ENCODE assay signal across 8 cellular contexts in genomic region chr16:15154005-15154404, GRCh38. TPM values are rescaled to one million over a fixed set of nuclear protein-coding genes. Genes with fewer than 3 reads are reported as not detected.
DNase-seq lines count a peak whose midpoint lies in the region; ATAC-seq, FAIRE-seq and TF ChIP-seq lines count a peak whose summit lies in the region.
"Not testable (repeated sequence)": the region's sequence is repeated elsewhere in the genome, so short reads cannot be mapped to it uniquely, and the experiment has no call there.

No MANE protein-coding gene starts in this region.

- peaks cover 15% of the 10 kb centered on the region for H3K79me2 ChIP-seq in keratinocyte (ENCODE audit: control insufficient read depth, insufficient read depth, low read length)
- H3K79me2 ChIP-seq in parathyroid adenoma: not testable (repeated sequence)

- peak in 3 of 5 donors; percentile 13 to 51 (median 13) for DNase-seq in CD4-positive, alpha-beta memory T cell
- DNase-seq in LHCN-M2 (ENCODE audit: low read depth) (peak; percentile 14), T-cell (peak in 20 of 34 experiments; percentile 6 to 37 (median 22)), epithelial cell of esophagus (ENCODE audit: low read depth) (peak; percentile 37)
- DNase-seq in activated naive CD4-positive, alpha-beta T cell treated with anti-CD3 and anti-CD28 coated beads, Interleukin-2, amount 10 ng/mL, durations not matched to agents 7 days and 5 days: peak; percentile 55
- DNase-seq in keratinocyte (ENCODE audit: low read depth, low spot score); thoracic aorta (ENCODE audit: low spot score): not testable (repeated sequence)

- dilution Hi-C loops in keratinocyte (cut with MboI; ENCODE audit: extremely low pct_ligation_motif_present, low sequenced_read_pairs): not testable (repeated sequence)

- H3K27ac Mint-ChIP-seq in CD4-positive, alpha-beta memory T cell; T-cell; activated naive CD4-positive, alpha-beta T cell treated with anti-CD3 and anti-CD28 coated beads, Interleukin-2, amount 10 ng/mL, durations not matched to agents 7 days and 5 days: not testable (repeated sequence)

- H4K20me1 ChIP-seq in keratinocyte (ENCODE audit: control insufficient read depth, extremely low read depth, insufficient read depth, low read length): not testable (repeated sequence)

- not testable (repeated sequence) for H3K27me3 Mint-ChIP-seq in CD4-positive, alpha-beta memory T cell; T-cell; activated naive CD4-positive, alpha-beta T cell treated with anti-CD3 and anti-CD28 coated beads, Interleukin-2, amount 10 ng/mL, durations not matched to agents 7 days and 5 days

- not testable (repeated sequence) for H3K4me1 Mint-ChIP-seq in CD4-positive, alpha-beta memory T cell; T-cell; activated naive CD4-positive, alpha-beta T cell treated with anti-CD3 and anti-CD28 coated beads, Interleukin-2, amount 10 ng/mL, durations not matched to agents 7 days and 5 days

- not testable (repeated sequence) for H3K36me3 Mint-ChIP-seq in CD4-positive, alpha-beta memory T cell; T-cell; activated naive CD4-positive, alpha-beta T cell treated with anti-CD3 and anti-CD28 coated beads, Interleukin-2, amount 10 ng/mL, durations not matched to agents 7 days and 5 days

- H3K4me1 ChIP-seq in CD4-positive, alpha-beta memory T cell (ENCODE audit: insufficient read depth, low read length); keratinocyte (ENCODE audit: control insufficient read depth, extremely low read depth, insufficient read depth, low read length); parathyroid adenoma; thoracic aorta (ENCODE audit: control insufficient read depth in 1 of 2, low read depth in 2 of 2): not testable (repeated sequence)

- H3K9ac ChIP-seq in keratinocyte (ENCODE audit: control insufficient read depth, extremely low read depth, insufficient read depth, low read length): peak overlapping the region; percentile 50
- not testable (repeated sequence) for H3K9ac ChIP-seq in parathyroid adenoma

- H3K27ac ChIP-seq in CD4-positive, alpha-beta memory T cell (ENCODE audit: low read depth, low read length); keratinocyte (ENCODE audit: control insufficient read depth, insufficient read depth, low read length); parathyroid adenoma: not testable (repeated sequence)
- peak overlapping the region in 1 of 2 donors; percentile 61 for H3K27ac ChIP-seq in thoracic aorta

- not testable (repeated sequence) for TF ChIP-seq CTCF in epithelial cell of esophagus (IDR thresholded peaks at IDR 0.05; ENCODE audit: insufficient read depth, low read depth, low read length, missing control alignments); keratinocyte (optimal IDR thresholded peaks at IDR 0.05 in 1 of 3, IDR thresholded peaks at IDR 0.05 in 1 of 3, conservative IDR thresholded peaks at IDR 0.05 in 1 of 3; ENCODE audit: extremely low read depth in 1 of 3, insufficient read depth in 2 of 3, low read length in 3 of 3); parathyroid adenoma (IDR thresholded peaks at IDR 0.05); thoracic aorta (IDR thresholded peaks at IDR 0.05)

- H3K9me3 Mint-ChIP-seq in CD4-positive, alpha-beta memory T cell; T-cell; activated naive CD4-positive, alpha-beta T cell treated with anti-CD3 and anti-CD28 coated beads, Interleukin-2, amount 10 ng/mL, durations not matched to agents 7 days and 5 days: not testable (repeated sequence)

- intact Hi-C loops in CD4-positive, alpha-beta memory T cell (cut with micrococcal nuclease): not testable (repeated sequence)

- CTCF ChIA-PET in CD4-positive, alpha-beta memory T cell (lab: Charles Lee; ENCODE audit: partially characterized antibody); T-cell (lab: Charles Lee); activated naive CD4-positive, alpha-beta T cell treated with anti-CD3 and anti-CD28 coated beads, Interleukin-2, amount 10 ng/mL, durations not matched to agents 7 days and 5 days (lab: Charles Lee): not testable (repeated sequence)

- not testable (repeated sequence) for H2AFZ ChIP-seq in keratinocyte (ENCODE audit: control insufficient read depth, low read length)
- H2AFZ ChIP-seq in parathyroid adenoma: peak overlapping the region; percentile 38

- H3K27me3 ChIP-seq in CD4-positive, alpha-beta memory T cell (ENCODE audit: insufficient read depth, low read length); keratinocyte (ENCODE audit: control insufficient read depth, extremely low read depth, insufficient read depth, low read length); parathyroid adenoma (ENCODE audit: control insufficient read depth, insufficient read depth, low read length); thoracic aorta (replicated peaks; ENCODE audit: insufficient read depth): not testable (repeated sequence)

- not testable (repeated sequence) for H3K9me1 ChIP-seq in keratinocyte (ENCODE audit: control insufficient read depth, extremely low read depth, insufficient read depth, low read length)

- POLR2A ChIA-PET in CD4-positive, alpha-beta memory T cell (lab: Charles Lee; ENCODE audit: partially characterized antibody); T-cell (lab: Charles Lee): not testable (repeated sequence)

- not testable (repeated sequence) for ATAC-seq in T-cell (replicated peaks in 1 of 4); thoracic aorta (ENCODE audit: insufficient number of reproducible peaks, low FRiP score, low read depth)

- H3K4me3 Mint-ChIP-seq in CD4-positive, alpha-beta memory T cell: peak overlapping the region in 6 of 8 donors; percentile 7 to 52 (median 44)
- peak overlapping the region; percentile 37 to 40 (median 39) for H3K4me3 Mint-ChIP-seq in T-cell
- H3K4me3 Mint-ChIP-seq in activated naive CD4-positive, alpha-beta T cell treated with anti-CD3 and anti-CD28 coated beads, Interleukin-2, amount 10 ng/mL, durations not matched to agents 7 days and 5 days: peak overlapping the region; percentile 69

- not testable (repeated sequence) for H3K36me3 ChIP-seq in CD4-positive, alpha-beta memory T cell (ENCODE audit: insufficient read depth, low read length); keratinocyte (ENCODE audit: control insufficient read depth in 2 of 2, extremely low read depth in 1 of 2, insufficient read depth in 2 of 2, low read length in 2 of 2); parathyroid adenoma (ENCODE audit: control insufficient read depth, insufficient read depth, low read length); thoracic aorta

- not testable (repeated sequence) for H3K9me3 ChIP-seq in CD4-positive, alpha-beta memory T cell (ENCODE audit: control insufficient read depth in 1 of 2, low read length in 2 of 2); keratinocyte (ENCODE audit: control insufficient read depth, low read depth, low read length); parathyroid adenoma (ENCODE audit: control insufficient read depth, low read length); thoracic aorta

- FAIRE-seq in keratinocyte (lab: Jason Lieb, UNC): not testable (repeated sequence)

- not testable (repeated sequence) for H3K4me2 ChIP-seq in keratinocyte (ENCODE audit: control insufficient read depth, extremely low read depth, insufficient read depth, low read depth, low read length)
- peak overlapping the region; percentile 22 for H3K4me2 ChIP-seq in parathyroid adenoma (ENCODE audit: low read length)

- not testable (repeated sequence) for H3K4me3 ChIP-seq in CD4-positive, alpha-beta memory T cell (ENCODE audit: low read length in 2 of 2)
- H3K4me3 ChIP-seq in epithelial cell of esophagus (ENCODE audit: low read length) (peak overlapping the region; percentile 46), keratinocyte (ENCODE audit: control insufficient read depth in 2 of 3, extremely low read depth in 1 of 3, insufficient read depth in 2 of 3, low read depth in 1 of 3, low read length in 3 of 3) (peak overlapping the region; percentile 45 to 49 (median 49)), parathyroid adenoma (ENCODE audit: low read depth, low read length) (peak overlapping the region; percentile 40), thoracic aorta (peak overlapping the region; percentile 75)

RNA-seq across cellular contexts. Expression of gene RRN3, which starts 59.9 kb away (rescaled TPM):
- total RNA-seq in CD4-positive, alpha-beta memory T cell: 10 to 100 TPM; 47.1 to 48.8 TPM
- 10 to 100 TPM; 22.9 to 30.5 TPM for polyA plus RNA-seq in CD4-positive, alpha-beta memory T cell
- total RNA-seq in LHCN-M2 (2014; rRNA removed) (41.9 and 47.8 TPM in 2 replicates), T-cell (10 to 100 TPM; 26.5 to 38.0 (median 37.3) TPM), thoracic aorta (10 to 100 TPM; 25.0 to 30.2 TPM)
- 14.0 TPM for polyA plus RNA-seq in LHCN-M2 (2012)
- 40.7 to 60.3 TPM (median 53.1 TPM) in 3 replicates for polyA plus RNA-seq in keratinocyte
- 39.3 TPM for polyA plus RNA-seq in keratinocyte (2011; ENCODE audit: low read depth)
- 28.6 and 54.5 TPM in 2 replicates for polyA plus RNA-seq in keratinocyte (2011; cell fraction: cytosol; rRNA removed)
- polyA plus RNA-seq in keratinocyte (2011; cell fraction: nucleus; rRNA removed): 58.2 and 67.4 TPM in 2 replicates
- 29.2 and 30.9 TPM in 2 replicates for polyA plus RNA-seq in keratinocyte (2012; ENCODE audit: low replicate concordance)
- polyA minus RNA-seq in keratinocyte: 27.3 to 74.1 TPM (median 65.7 TPM) in 3 replicates
- 44.7 TPM for polyA minus RNA-seq in keratinocyte (2011; cell fraction: cytosol; rRNA and poly(A)+ RNA removed)
- polyA minus RNA-seq in keratinocyte (2011; cell fraction: nucleus; rRNA and poly(A)+ RNA removed): 42.6 and 79.0 TPM in 2 replicates
